1 cellular context compared by ENCODE assay signal in genomic region chr16:57341441-57342303, GRCh38.
TF ChIP-seq lines count a peak whose summit lies in the region.

No MANE protein-coding gene starts in this region.

TF ChIP-seq in K562, 482 proteins besides CTCF, POLR2A, EP300 and RAD21:
- TF ChIP-seq TAL1 (IDR thresholded peaks at IDR 0.05) (no peak), KAT7 (CRISPR knock-in tag; IDR thresholded peaks at IDR 0.05; ENCODE audit: borderline replicate concordance) (no peak), ELK1 (CRISPR knock-in tag; IDR thresholded peaks at IDR 0.05) (no peak), ERF (CRISPR knock-in tag; IDR thresholded peaks at IDR 0.05) (no peak), ZFPM2 (CRISPR knock-in tag; IDR thresholded peaks at IDR 0.05) (no peak), ATF4 (CRISPR knock-in tag; IDR thresholded peaks at IDR 0.05) (no peak), CREB3 (tag; conservative IDR thresholded peaks at IDR 0.05; ENCODE audit: low read depth) (no peak), CSDE1 (IDR thresholded peaks at IDR 0.05) (no peak), BDP1 (IDR thresholded peaks at IDR 0.05; ENCODE audit: insufficient read depth, insufficient read length) (no peak), BRF2 (IDR thresholded peaks at IDR 0.05; ENCODE audit: borderline replicate concordance, insufficient read depth, insufficient read length) (no peak), HDAC6 (IDR thresholded peaks at IDR 0.05; ENCODE audit: low read depth, low read length) (no peak), MAX (CRISPR knock-in tag; IDR thresholded peaks at IDR 0.05) (no peak), NFIC (IDR thresholded peaks at IDR 0.05) (peak; percentile 77), CREB5 (CRISPR knock-in tag; IDR thresholded peaks at IDR 0.05) (no peak), LCOR (CRISPR knock-in tag; IDR thresholded peaks at IDR 0.05) (no peak), ZNF347 (CRISPR knock-in tag; IDR thresholded peaks at IDR 0.05; ENCODE audit: low read depth) (no peak), CTBP1 (IDR thresholded peaks at IDR 0.05; ENCODE audit: borderline replicate concordance) (peak; percentile 29; the same call in 1 of the 2 replicates), ARID1B (IDR thresholded peaks at IDR 0.05) (no peak), MCM3 (IDR thresholded peaks at IDR 0.05) (no peak), GTF2A2 (tag; IDR thresholded peaks at IDR 0.05) (no peak), FOXK1 (CRISPR knock-in tag; IDR thresholded peaks at IDR 0.05; ENCODE audit: borderline replicate concordance) (no peak), MEIS2 (IDR thresholded peaks at IDR 0.05; ENCODE audit: partially characterized antibody) (peak; percentile 43), GATAD2A (IDR thresholded peaks at IDR 0.05) (no peak), RHOXF2B (CRISPR knock-in tag; conservative IDR thresholded peaks at IDR 0.05) (no peak)
